In genomic region chr5:8940934-8941333, GRCh38 we compare ENCODE assay signal across 33 cellular contexts.
"Had no signal": no experiment of that assay in that cellular context is flagged by ENCODE, and none has a peak within 500 bp of the region (broad histone marks: within the 10 kb centered on the region; RNA-seq: fewer than 3 reads in every experiment).

No MANE protein-coding gene starts in this region.

- FAIRE-seq: astrocyte, bronchial epithelial cell had no signal

- H3K27me3 ChIP-seq: adrenal gland, ascending aorta, body of pancreas, brain microvascular endothelial cell, breast epithelium, cardiac muscle cell had no signal

- H3K9me3 ChIP-seq: adrenal gland, body of pancreas had no signal

- H3K4me1 ChIP-seq: adrenal gland, ascending aorta, body of pancreas, breast epithelium had no signal

- H3K27ac ChIP-seq: adrenal gland, ascending aorta, body of pancreas, brain microvascular endothelial cell, breast epithelium, cardiac muscle cell had no signal

- ATAC-seq: activated naive CD4-positive, alpha-beta T cell treated with anti-CD3 and anti-CD28 coated beads, Interleukin-2, amount 50 U/mL, for 72 hours; activated naive CD8-positive, alpha-beta T cell treated with anti-CD3 and anti-CD28 coated beads, Interleukin-2, amount 50 U/mL, for 24 hours; activated T-cell treated with anti-CD3 and anti-CD28 coated beads, Interleukin-2, amount 50 U/mL, for 4 hours; activated T-cell treated with anti-CD3 and anti-CD28 coated beads, Interleukin-2, amount 50 U/mL, for 72 hours; activated T-helper 17 cell treated with anti-CD3 and anti-CD28 coated beads, Interleukin-2, amount 50 U/mL, for 72 hours; body of pancreas had no signal

- DNase-seq: activated effector memory CD4-positive, alpha-beta T cell treated with anti-CD3 and anti-CD28 coated beads, Interleukin-2, amount 50 U/mL, for 16 hours; activated effector memory CD4-positive, alpha-beta T cell treated with Interleukin-2 at 50 U/mL for 16 hours; activated gamma-delta T cell; activated gamma-delta T cell treated with Interleukin-2 at 50 U/mL for 16 hours; activated naive CD4-positive, alpha-beta T cell; activated naive CD4-positive, alpha-beta T cell treated with anti-CD3 and anti-CD28 coated beads for 36 hours; activated naive CD4-positive, alpha-beta T cell treated with anti-CD3 and anti-CD28 coated beads, Interleukin-2, amount 10 ng/mL, durations not matched to agents 7 days and 5 days; activated naive CD4-positive, alpha-beta T cell treated with anti-CD3 and anti-CD28 coated beads, Interleukin-2, amount 50 U/mL, for 16 hours; activated naive CD4-positive, alpha-beta T cell treated with Interleukin-2 at 50 U/mL for 16 hours; activated naive CD8-positive, alpha-beta T cell treated with anti-CD3 and anti-CD28 coated beads for 36 hours; activated naive CD8-positive, alpha-beta T cell treated with anti-CD3 and anti-CD28 coated beads, Interleukin-2, amount 10 ng/mL, durations not matched to agents 7 days and 5 days; activated naive CD8-positive, alpha-beta T cell treated with anti-CD3 and anti-CD28 coated beads, Interleukin-2, amount 50 U/mL, for 24 hours; activated T-cell treated with anti-CD3 and anti-CD28 coated beads, Interleukin-2, amount 50 U/mL, for 24 hours; activated T-cell treated with anti-CD3 and anti-CD28 coated beads, Interleukin-2, amount 50 U/mL, for 4 hours; activated T-cell treated with anti-CD3 and anti-CD28 coated beads, Interleukin-2, amount 50 U/mL, for 48 hours; activated T-cell treated with anti-CD3 and anti-CD28 coated beads, Interleukin-2, amount 50 U/mL, for 72 hours; adrenal gland; amniotic stem cell; amygdala; anterior cingulate cortex; aorta; body of pancreas; brain microvascular endothelial cell; caudate nucleus; central memory CD4-positive, alpha-beta T cell; cerebellar nuclear complex had no signal

- H3K36me3 ChIP-seq: adrenal gland, ascending aorta, brain microvascular endothelial cell, breast epithelium, cardiac muscle cell had no signal

- H3K4me3 ChIP-seq: adrenal gland, ascending aorta, body of pancreas, breast epithelium, cardiac muscle cell had no signal
